Comparison of ENCODE assay signal across 12 cellular contexts in genomic region chr12:6225630-6226001, GRCh38. TPM values are rescaled to one million over a fixed set of nuclear protein-coding genes. Genes with fewer than 3 reads are reported as not detected.
A peak's percentile ranks its signal among the peaks of the same experiment; 100 is the strongest.
DNase-seq lines count a peak whose midpoint lies in the region; ATAC-seq, FAIRE-seq and TF ChIP-seq lines count a peak whose summit lies in the region.
"Had no signal": no experiment of that assay in that cellular context is flagged by ENCODE, and none has a peak within 500 bp of the region (broad histone marks: within the 10 kb centered on the region; RNA-seq: fewer than 3 reads in every experiment).

No MANE protein-coding gene starts in this region.

- no peaks in the 10 kb centered on the region for H3K9me3 ChIP-seq in left ventricle myocardium inferior (replicated peaks)
- H3K9me3 ChIP-seq in pancreas = no peaks in the 10 kb centered on the region
- H3K9me3 ChIP-seq in aorta (ENCODE audit: control insufficient read depth, low read length) = no peaks in the 10 kb centered on the region
- H3K9me3 ChIP-seq in BE2C = no peaks in the 10 kb centered on the region

- H3K4me1 ChIP-seq in left ventricle myocardium inferior = peaks cover 100% of the 10 kb centered on the region
- H3K4me1 ChIP-seq in pancreas = peaks cover 5 to 23% (median 13%) of the 10 kb centered on the region in 3 donors
- H3K4me1 ChIP-seq in aorta (ENCODE audit: control insufficient read depth in 1 of 2, insufficient read depth in 2 of 2, low read length in 2 of 2) = peaks cover 6 to 13% of the 10 kb centered on the region in 2 donors
- peaks cover 24% of the 10 kb centered on the region for H3K4me1 ChIP-seq in BE2C

- H3K27ac ChIP-seq in left ventricle myocardium inferior (replicated peaks) (peak overlapping the region; percentile 90), pancreas (peak overlapping the region in 3 of 4 donors; percentile 22 to 44 (median 43)), aorta (ENCODE audit: low read depth in 1 of 2, low read length in 2 of 2) (peak overlapping the region; percentile 95 to 96)

- H3K4me3 ChIP-seq in left ventricle myocardium inferior = peak overlapping the region; percentile 52
- no peak overlapping the region for H3K4me3 ChIP-seq in fibroblast of the aortic adventitia (ENCODE audit: low read depth, low read length)
- no peak overlapping the region for H3K4me3 ChIP-seq in pancreas
- no peak overlapping the region for H3K4me3 ChIP-seq in aorta (ENCODE audit: low read length in 2 of 2)
- no peak overlapping the region for H3K4me3 ChIP-seq in BE2C (ENCODE audit: low read depth, low read length)

- TF ChIP-seq CTCF in left ventricle myocardium inferior (IDR thresholded peaks at IDR 0.05; ENCODE audit: borderline replicate concordance) (no peak), fibroblast of the aortic adventitia (IDR thresholded peaks at IDR 0.05; ENCODE audit: insufficient read depth, low read length) (no peak), pancreas (IDR thresholded peaks at IDR 0.05) (no peak), BE2C (IDR thresholded peaks at IDR 0.05; ENCODE audit: low read depth, low read length) (no peak), GM10248 (IDR thresholded peaks at IDR 0.05; ENCODE audit: control extremely low read depth, extremely low read depth, low read depth, missing control alignments) (no peak)

- DNase-seq in left ventricle myocardium inferior (no peak), Right ventricle myocardium inferior (ENCODE audit: missing footprints) (no peak), fibroblast of the aortic adventitia (ENCODE audit: low read depth) (peak; percentile 59), pancreas (no peak), aorta (no peak), erythroblast (lab: John Stamatoyannopoulos, UW) (no peak), BE2C (no peak), GM10248 (ENCODE audit: extremely low spot score) (no peak)
- DNase-seq: activated CD4-positive, alpha-beta T cell treated with anti-CD3 and anti-CD28 coated beads, Interleukin-2, amount 10 ng/mL, durations not matched to agents 7 days and 5 days; activated naive CD4-positive, alpha-beta T cell; effector memory CD4-positive, alpha-beta T cell; NCI-H69 had no signal

- WGBS in pancreas, 2 donors = 85 to 87% methylated on average over 5 of the region's 5 CpGs
- WGBS in aorta, 2 donors = 16 to 23% methylated on average over 5 of the region's 5 CpGs

- intact Hi-C loops in left ventricle myocardium inferior (cut with micrococcal nuclease) (no loop called here), Right ventricle myocardium inferior (cut with DNase I) (loop anchor here (2.0 kb wide), 2 partner anchors 21 to 53 kb away; no protein-coding TSS in a partner anchor), pancreas (cut with DNase I) (no loop called here), aorta (cut with DNase I) (loop anchor here in 1 of 2 donors (2.0 kb wide), 1 partner anchor 25 kb away; the partner anchor contains the start of gene CD9)

- no peak for FAIRE-seq in pancreas (lab: Jason Lieb, UNC)

- TF ChIP-seq POLR2A in erythroblast (IDR thresholded peaks at IDR 0.05; ENCODE audit: low read length) = no peak

- ATAC-seq in Right ventricle myocardium inferior (no peak), pancreas (no peak), aorta (ENCODE audit: low FRiP score) (no peak)

- H3K36me3 ChIP-seq in left ventricle myocardium inferior = no peaks in the 10 kb centered on the region
- peaks cover 0 to 14% (median 0%) of the 10 kb centered on the region in 3 donors for H3K36me3 ChIP-seq in pancreas
- no peaks in the 10 kb centered on the region for H3K36me3 ChIP-seq in aorta (ENCODE audit: control insufficient read depth in 1 of 2, insufficient read depth in 2 of 2, low read length in 1 of 2)
- H3K36me3 ChIP-seq in BE2C = peaks cover 32% of the 10 kb centered on the region

- H3K27me3 ChIP-seq in left ventricle myocardium inferior (ENCODE audit: low read depth) (no peaks in the 10 kb centered on the region), pancreas (no peaks in the 10 kb centered on the region), aorta (ENCODE audit: control insufficient read depth in 1 of 2, insufficient read depth in 2 of 2, low read length in 1 of 2) (no peaks in the 10 kb centered on the region), BE2C (no peaks in the 10 kb centered on the region)

- POLR2A ChIA-PET in GM10248 (lab: Yijun Ruan, JAX) = no interaction called here

- CTCF ChIA-PET in GM10248 (lab: Yijun Ruan, JAX) = interaction anchor here (0.9 to 1.4 kb wide), 2 partner anchors 14 to 30 kb away, joined by 3 to 6 read pairs; no protein-coding TSS in a partner anchor

RNA-seq across cellular contexts. Expression of gene CD9, which starts 25.4 kb away (rescaled TPM):
- 55.5 TPM for total RNA-seq in left ventricle myocardium inferior
- 46.9 TPM for total RNA-seq in Right ventricle myocardium inferior
- 56.2 and 407 TPM in 2 replicates for total RNA-seq in fibroblast of the aortic adventitia (ENCODE audit: low replicate concordance)
- total RNA-seq in pancreas = 100 to 1,000 TPM in 1 of 6 donors, 10 to 100 TPM in 5; 28.6 to 108 (median 33.8) TPM
- 10 to 100 TPM; 25.1 to 85.6 TPM for polyA plus RNA-seq in pancreas
- 100 to 1,000 TPM; 285 to 303 TPM for total RNA-seq in aorta
- 100 to 1,000 TPM; 267 to 506 TPM for polyA plus RNA-seq in aorta
- 26.6 TPM for polyA plus RNA-seq in BE2C (2012; ENCODE audit: insufficient read depth, insufficient read length, low read depth)

Comparison
In these comparisons a context has a peak if more than half of its experiments do, and no peak if none do; other contexts are left out.
1. H3K27ac ChIP-seq: peak in every context shown above with its lines; median percentile 96 in aorta; 90 in left ventricle myocardium inferior; 43 in pancreas.